Comparison of ENCODE assay signal across 1 cellular context in the genomic region with DNA sequence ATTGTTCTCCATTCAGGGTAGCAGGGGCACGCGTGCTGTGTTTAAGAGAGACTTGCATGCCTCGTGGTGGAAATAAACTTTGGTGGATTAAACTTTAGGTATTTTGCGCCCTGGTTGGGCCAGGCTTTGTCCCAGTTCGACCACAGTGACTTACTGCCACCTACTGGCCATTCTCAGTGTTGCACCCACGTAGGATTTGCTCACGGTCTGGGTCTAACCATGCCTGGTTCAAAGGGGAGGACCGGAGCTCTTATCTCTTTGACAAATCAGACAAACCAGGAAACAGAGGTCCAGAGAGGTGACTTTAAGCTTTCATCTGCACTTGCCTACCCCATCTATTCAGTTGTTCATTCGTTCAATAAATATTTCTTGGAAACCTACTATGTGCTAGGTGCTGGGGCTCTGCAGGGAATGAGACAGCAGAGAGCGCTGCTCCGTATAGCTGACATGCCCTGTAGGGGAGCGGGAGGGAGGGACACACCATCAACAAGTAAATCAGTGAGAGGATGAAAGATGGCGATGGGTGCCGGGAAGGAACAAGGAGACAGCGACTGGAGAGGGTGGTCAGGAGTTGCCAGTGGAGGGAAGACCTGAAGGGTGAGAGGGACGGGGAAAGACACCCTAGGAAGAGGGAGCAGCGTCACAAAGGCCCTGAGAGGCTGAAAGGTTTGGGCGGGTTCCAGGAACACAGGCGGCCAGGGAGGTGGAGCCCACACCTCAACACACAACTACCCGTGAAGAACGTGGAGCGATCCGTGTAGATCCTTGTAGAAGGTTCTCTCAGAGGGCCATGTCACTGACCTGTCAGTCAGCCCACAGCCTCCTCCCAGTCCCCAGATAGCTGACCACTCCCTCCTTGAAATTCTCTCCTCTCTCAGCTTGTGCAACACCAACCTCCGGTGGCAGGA.
TF ChIP-seq lines count a peak whose summit lies in the region.

No MANE protein-coding gene starts in this region.

TF ChIP-seq in HepG2, 621 proteins besides CTCF, POLR2A, EP300 and RAD21 (continued from another document and continues in another):
- TF ChIP-seq, protein P1, sequence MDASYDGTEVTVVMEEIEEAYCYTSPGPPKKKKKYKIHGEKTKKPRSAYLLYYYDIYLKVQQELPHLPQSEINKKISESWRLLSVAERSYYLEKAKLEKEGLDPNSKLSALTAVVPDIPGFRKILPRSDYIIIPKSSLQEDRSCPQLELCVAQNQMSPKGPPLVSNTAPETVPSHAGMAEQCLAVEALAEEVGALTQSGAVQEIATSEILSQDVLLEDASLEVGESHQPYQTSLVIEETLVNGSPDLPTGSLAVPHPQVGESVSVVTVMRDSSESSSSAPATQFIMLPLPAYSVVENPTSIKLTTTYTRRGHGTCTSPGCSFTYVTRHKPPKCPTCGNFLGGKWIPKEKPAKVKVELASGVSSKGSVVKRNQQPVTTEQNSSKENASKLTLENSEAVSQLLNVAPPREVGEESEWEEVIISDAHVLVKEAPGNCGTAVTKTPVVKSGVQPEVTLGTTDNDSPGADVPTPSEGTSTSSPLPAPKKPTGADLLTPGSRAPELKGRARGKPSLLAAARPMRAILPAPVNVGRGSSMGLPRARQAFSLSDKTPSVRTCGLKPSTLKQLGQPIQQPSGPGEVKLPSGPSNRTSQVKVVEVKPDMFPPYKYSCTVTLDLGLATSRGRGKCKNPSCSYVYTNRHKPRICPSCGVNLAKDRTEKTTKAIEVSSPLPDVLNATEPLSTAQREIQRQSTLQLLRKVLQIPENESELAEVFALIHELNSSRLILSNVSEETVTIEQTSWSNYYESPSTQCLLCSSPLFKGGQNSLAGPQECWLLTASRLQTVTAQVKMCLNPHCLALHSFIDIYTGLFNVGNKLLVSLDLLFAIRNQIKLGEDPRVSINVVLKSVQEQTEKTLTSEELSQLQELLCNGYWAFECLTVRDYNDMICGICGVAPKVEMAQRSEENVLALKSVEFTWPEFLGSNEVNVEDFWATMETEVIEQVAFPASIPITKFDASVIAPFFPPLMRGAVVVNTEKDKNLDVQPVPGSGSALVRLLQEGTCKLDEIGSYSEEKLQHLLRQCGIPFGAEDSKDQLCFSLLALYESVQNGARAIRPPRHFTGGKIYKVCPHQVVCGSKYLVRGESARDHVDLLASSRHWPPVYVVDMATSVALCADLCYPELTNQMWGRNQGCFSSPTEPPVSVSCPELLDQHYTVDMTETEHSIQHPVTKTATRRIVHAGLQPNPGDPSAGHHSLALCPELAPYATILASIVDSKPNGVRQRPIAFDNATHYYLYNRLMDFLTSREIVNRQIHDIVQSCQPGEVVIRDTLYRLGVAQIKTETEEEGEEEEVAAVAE (CRISPR knock-in tag; IDR thresholded peaks at IDR 0.05; ENCODE audit: borderline replicate concordance) = peak; percentile 51; the same call in 1 of the 2 replicates
- peak; percentile 96 for TF ChIP-seq STAG1 (CRISPR knock-in tag; IDR thresholded peaks at IDR 0.05)
- TF ChIP-seq ETV5 (CRISPR knock-in tag; IDR thresholded peaks at IDR 0.05; ENCODE audit: borderline replicate concordance) = no peak
- no peak for TF ChIP-seq SNAI1 (CRISPR knock-in tag; IDR thresholded peaks at IDR 0.05; ENCODE audit: borderline replicate concordance)
- TF ChIP-seq SUZ12 (IDR thresholded peaks at IDR 0.05; ENCODE audit: low read depth, low read length) = no peak
- TF ChIP-seq AGO2 (optimal IDR thresholded peaks at IDR 0.05; ENCODE audit: low read depth, low read length) = no peak
- TF ChIP-seq, protein P2, sequence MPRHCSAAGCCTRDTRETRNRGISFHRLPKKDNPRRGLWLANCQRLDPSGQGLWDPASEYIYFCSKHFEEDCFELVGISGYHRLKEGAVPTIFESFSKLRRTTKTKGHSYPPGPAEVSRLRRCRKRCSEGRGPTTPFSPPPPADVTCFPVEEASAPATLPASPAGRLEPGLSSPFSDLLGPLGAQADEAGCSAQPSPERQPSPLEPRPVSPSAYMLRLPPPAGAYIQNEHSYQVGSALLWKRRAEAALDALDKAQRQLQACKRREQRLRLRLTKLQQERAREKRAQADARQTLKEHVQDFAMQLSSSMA (CRISPR knock-in tag; IDR thresholded peaks at IDR 0.05) = no peak
- TF ChIP-seq, protein P3, sequence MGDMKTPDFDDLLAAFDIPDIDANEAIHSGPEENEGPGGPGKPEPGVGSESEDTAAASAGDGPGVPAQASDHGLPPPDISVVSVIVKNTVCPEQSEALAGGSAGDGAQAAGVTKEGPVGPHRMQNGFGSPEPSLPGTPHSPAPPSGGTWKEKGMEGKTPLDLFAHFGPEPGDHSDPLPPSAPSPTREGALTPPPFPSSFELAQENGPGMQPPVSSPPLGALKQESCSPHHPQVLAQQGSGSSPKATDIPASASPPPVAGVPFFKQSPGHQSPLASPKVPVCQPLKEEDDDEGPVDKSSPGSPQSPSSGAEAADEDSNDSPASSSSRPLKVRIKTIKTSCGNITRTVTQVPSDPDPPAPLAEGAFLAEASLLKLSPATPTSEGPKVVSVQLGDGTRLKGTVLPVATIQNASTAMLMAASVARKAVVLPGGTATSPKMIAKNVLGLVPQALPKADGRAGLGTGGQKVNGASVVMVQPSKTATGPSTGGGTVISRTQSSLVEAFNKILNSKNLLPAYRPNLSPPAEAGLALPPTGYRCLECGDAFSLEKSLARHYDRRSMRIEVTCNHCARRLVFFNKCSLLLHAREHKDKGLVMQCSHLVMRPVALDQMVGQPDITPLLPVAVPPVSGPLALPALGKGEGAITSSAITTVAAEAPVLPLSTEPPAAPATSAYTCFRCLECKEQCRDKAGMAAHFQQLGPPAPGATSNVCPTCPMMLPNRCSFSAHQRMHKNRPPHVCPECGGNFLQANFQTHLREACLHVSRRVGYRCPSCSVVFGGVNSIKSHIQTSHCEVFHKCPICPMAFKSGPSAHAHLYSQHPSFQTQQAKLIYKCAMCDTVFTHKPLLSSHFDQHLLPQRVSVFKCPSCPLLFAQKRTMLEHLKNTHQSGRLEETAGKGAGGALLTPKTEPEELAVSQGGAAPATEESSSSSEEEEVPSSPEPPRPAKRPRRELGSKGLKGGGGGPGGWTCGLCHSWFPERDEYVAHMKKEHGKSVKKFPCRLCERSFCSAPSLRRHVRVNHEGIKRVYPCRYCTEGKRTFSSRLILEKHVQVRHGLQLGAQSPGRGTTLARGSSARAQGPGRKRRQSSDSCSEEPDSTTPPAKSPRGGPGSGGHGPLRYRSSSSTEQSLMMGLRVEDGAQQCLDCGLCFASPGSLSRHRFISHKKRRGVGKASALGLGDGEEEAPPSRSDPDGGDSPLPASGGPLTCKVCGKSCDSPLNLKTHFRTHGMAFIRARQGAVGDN (CRISPR knock-in tag; IDR thresholded peaks at IDR 0.05) = peak; percentile 89
- TF ChIP-seq KDM5A (IDR thresholded peaks at IDR 0.05; ENCODE audit: borderline replicate concordance, low read length) = no peak
- TF ChIP-seq ZNF207 (IDR thresholded peaks at IDR 0.05; ENCODE audit: borderline replicate concordance) = no peak
- no peak for TF ChIP-seq ZNF17 (CRISPR knock-in tag; IDR thresholded peaks at IDR 0.05)
- no peak for TF ChIP-seq TBP (CRISPR knock-in tag; IDR thresholded peaks at IDR 0.05)
- TF ChIP-seq FOXP1 (IDR thresholded peaks at IDR 0.05) = no peak
- TF ChIP-seq FOXP1 (CRISPR knock-in tag; IDR thresholded peaks at IDR 0.05) = no peak
- peak; percentile 44; the same call in 1 of the 2 replicates for TF ChIP-seq ZNF766 (CRISPR knock-in tag; IDR thresholded peaks at IDR 0.05; ENCODE audit: borderline replicate concordance)
- TF ChIP-seq ETV6 (CRISPR knock-in tag; conservative IDR thresholded peaks at IDR 0.05) = no peak
- no peak for TF ChIP-seq ZFYVE20 (CRISPR knock-in tag; IDR thresholded peaks at IDR 0.05; ENCODE audit: borderline replicate concordance, low read depth)
- no peak for TF ChIP-seq ZNF20 (CRISPR knock-in tag; IDR thresholded peaks at IDR 0.05)
- TF ChIP-seq, protein P4, sequence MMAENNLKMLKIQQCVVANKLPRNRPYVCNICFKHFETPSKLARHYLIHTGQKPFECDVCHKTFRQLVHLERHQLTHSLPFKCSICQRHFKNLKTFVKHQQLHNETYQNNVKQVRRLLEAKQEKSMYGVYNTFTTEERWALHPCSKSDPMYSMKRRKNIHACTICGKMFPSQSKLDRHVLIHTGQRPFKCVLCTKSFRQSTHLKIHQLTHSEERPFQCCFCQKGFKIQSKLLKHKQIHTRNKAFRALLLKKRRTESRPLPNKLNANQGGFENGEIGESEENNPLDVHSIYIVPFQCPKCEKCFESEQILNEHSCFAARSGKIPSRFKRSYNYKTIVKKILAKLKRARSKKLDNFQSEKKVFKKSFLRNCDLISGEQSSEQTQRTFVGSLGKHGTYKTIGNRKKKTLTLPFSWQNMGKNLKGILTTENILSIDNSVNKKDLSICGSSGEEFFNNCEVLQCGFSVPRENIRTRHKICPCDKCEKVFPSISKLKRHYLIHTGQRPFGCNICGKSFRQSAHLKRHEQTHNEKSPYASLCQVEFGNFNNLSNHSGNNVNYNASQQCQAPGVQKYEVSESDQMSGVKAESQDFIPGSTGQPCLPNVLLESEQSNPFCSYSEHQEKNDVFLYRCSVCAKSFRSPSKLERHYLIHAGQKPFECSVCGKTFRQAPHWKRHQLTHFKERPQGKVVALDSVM (CRISPR knock-in tag; IDR thresholded peaks at IDR 0.05) = no peak
- TF ChIP-seq, protein P5, sequence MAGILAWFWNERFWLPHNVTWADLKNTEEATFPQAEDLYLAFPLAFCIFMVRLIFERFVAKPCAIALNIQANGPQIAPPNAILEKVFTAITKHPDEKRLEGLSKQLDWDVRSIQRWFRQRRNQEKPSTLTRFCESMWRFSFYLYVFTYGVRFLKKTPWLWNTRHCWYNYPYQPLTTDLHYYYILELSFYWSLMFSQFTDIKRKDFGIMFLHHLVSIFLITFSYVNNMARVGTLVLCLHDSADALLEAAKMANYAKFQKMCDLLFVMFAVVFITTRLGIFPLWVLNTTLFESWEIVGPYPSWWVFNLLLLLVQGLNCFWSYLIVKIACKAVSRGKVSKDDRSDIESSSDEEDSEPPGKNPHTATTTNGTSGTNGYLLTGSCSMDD (CRISPR knock-in tag; IDR thresholded peaks at IDR 0.05) = no peak
- TF ChIP-seq, protein P6, sequence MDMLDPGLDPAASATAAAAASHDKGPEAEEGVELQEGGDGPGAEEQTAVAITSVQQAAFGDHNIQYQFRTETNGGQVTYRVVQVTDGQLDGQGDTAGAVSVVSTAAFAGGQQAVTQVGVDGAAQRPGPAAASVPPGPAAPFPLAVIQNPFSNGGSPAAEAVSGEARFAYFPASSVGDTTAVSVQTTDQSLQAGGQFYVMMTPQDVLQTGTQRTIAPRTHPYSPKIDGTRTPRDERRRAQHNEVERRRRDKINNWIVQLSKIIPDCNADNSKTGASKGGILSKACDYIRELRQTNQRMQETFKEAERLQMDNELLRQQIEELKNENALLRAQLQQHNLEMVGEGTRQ (IDR thresholded peaks at IDR 0.05; ENCODE audit: low read depth, low read length) = no peak
- TF ChIP-seq, protein P6 (CRISPR knock-in tag; IDR thresholded peaks at IDR 0.05; ENCODE audit: borderline replicate concordance) = no peak
- no peak for TF ChIP-seq STAT5B (CRISPR knock-in tag; IDR thresholded peaks at IDR 0.05)
- no peak for TF ChIP-seq POLR2G (IDR thresholded peaks at IDR 0.05; ENCODE audit: low read depth, low read length)
- no peak; the same call in 1 of the 2 replicates for TF ChIP-seq MEF2D (CRISPR knock-in tag; IDR thresholded peaks at IDR 0.05)
- no peak for TF ChIP-seq GTF2F1 (IDR thresholded peaks at IDR 0.05; ENCODE audit: low read length)
- no peak for TF ChIP-seq ZNF841 (CRISPR knock-in tag; IDR thresholded peaks at IDR 0.05; ENCODE audit: borderline replicate concordance)
- no peak; the same call in 1 of the 2 replicates for TF ChIP-seq KAT7 (CRISPR knock-in tag; IDR thresholded peaks at IDR 0.05; ENCODE audit: borderline replicate concordance)
- no peak for TF ChIP-seq U2AF2 (IDR thresholded peaks at IDR 0.05; ENCODE audit: low read depth, low read length)
- no peak for TF ChIP-seq MAZ (IDR thresholded peaks at IDR 0.05; ENCODE audit: borderline replicate concordance, low read depth, low read length)
- TF ChIP-seq MAZ (CRISPR knock-in tag; IDR thresholded peaks at IDR 0.05; ENCODE audit: low read depth) = no peak
- TF ChIP-seq, protein P7, sequence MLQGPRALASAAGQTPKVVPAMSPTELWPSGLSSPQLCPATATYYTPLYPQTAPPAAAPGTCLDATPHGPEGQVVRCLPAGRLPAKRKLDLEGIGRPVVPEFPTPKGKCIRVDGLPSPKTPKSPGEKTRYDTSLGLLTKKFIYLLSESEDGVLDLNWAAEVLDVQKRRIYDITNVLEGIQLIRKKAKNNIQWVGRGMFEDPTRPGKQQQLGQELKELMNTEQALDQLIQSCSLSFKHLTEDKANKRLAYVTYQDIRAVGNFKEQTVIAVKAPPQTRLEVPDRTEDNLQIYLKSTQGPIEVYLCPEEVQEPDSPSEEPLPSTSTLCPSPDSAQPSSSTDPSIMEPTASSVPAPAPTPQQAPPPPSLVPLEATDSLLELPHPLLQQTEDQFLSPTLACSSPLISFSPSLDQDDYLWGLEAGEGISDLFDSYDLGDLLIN (CRISPR knock-in tag; IDR thresholded peaks at IDR 0.05; ENCODE audit: borderline replicate concordance) = no peak
- no peak for TF ChIP-seq ZNF33A (CRISPR knock-in tag; IDR thresholded peaks at IDR 0.05; ENCODE audit: borderline replicate concordance)
- TF ChIP-seq, protein P8, sequence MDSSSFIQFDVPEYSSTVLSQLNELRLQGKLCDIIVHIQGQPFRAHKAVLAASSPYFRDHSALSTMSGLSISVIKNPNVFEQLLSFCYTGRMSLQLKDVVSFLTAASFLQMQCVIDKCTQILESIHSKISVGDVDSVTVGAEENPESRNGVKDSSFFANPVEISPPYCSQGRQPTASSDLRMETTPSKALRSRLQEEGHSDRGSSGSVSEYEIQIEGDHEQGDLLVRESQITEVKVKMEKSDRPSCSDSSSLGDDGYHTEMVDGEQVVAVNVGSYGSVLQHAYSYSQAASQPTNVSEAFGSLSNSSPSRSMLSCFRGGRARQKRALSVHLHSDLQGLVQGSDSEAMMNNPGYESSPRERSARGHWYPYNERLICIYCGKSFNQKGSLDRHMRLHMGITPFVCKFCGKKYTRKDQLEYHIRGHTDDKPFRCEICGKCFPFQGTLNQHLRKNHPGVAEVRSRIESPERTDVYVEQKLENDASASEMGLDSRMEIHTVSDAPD (CRISPR knock-in tag; IDR thresholded peaks at IDR 0.05) = no peak
- no peak for TF ChIP-seq RBAK (CRISPR knock-in tag; IDR thresholded peaks at IDR 0.05)
- no peak for TF ChIP-seq MTA3 (CRISPR knock-in tag; IDR thresholded peaks at IDR 0.05)
- TF ChIP-seq ZNF124 (CRISPR knock-in tag; IDR thresholded peaks at IDR 0.05) = peak; percentile 51; the same call in 1 of the 2 replicates
- TF ChIP-seq KAT8 (CRISPR knock-in tag; IDR thresholded peaks at IDR 0.05) = peak; percentile 15; the same call in 1 of the 2 replicates
- peak; percentile 38; the same call in 1 of the 2 replicates for TF ChIP-seq ERF (CRISPR knock-in tag; IDR thresholded peaks at IDR 0.05)
- TF ChIP-seq ZNF598 (CRISPR knock-in tag; IDR thresholded peaks at IDR 0.05; ENCODE audit: borderline replicate concordance) = no peak
- TF ChIP-seq ZSCAN22 (CRISPR knock-in tag; IDR thresholded peaks at IDR 0.05) = no peak
- no peak for TF ChIP-seq NFE2L1 (CRISPR knock-in tag; IDR thresholded peaks at IDR 0.05; ENCODE audit: borderline replicate concordance)
- TF ChIP-seq HOXD1 (CRISPR knock-in tag; IDR thresholded peaks at IDR 0.05) = no peak
- no peak for TF ChIP-seq MED8 (CRISPR knock-in tag; IDR thresholded peaks at IDR 0.05; ENCODE audit: insufficient replicate concordance)
- TF ChIP-seq MIER3 (CRISPR knock-in tag; IDR thresholded peaks at IDR 0.05; ENCODE audit: borderline replicate concordance) = peak; percentile 59; the same call in 1 of the 2 replicates
- no peak for TF ChIP-seq IRX3 (CRISPR knock-in tag; IDR thresholded peaks at IDR 0.05; ENCODE audit: borderline replicate concordance, low read depth)
